Comparison of ENCODE assay signal across 20 cellular contexts in the genomic region with DNA sequence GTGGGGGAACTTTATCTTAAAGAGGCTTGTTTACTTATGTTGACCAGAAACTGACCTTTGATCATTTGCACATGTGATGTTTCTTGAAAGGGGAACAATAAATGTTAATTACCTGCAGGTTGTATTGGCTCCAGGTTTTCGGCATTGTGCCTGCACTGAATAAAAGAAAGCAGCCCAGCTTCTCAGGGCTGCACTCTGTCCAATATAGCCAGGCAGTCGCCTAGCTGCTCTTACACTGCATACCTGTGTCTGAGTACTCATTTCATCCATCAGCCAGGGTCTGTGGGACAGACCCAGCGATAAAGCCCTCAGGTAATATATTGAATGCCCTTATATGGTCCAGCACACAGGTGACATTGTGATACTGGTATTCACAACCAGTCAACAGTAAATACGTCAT. TPM values are rescaled to one million over a fixed set of nuclear protein-coding genes. Genes with fewer than 3 reads are reported as not detected.
A peak's percentile ranks its signal among the peaks of the same experiment; 100 is the strongest.
DNase-seq lines count a peak whose midpoint lies in the region; FAIRE-seq and TF ChIP-seq lines count a peak whose summit lies in the region.
"Had no signal": no experiment of that assay in that cellular context is flagged by ENCODE, and none has a peak within 500 bp of the region (broad histone marks: within the 10 kb centered on the region; RNA-seq: fewer than 3 reads in every experiment).

No MANE protein-coding gene starts in this region.

- no peak for TF ChIP-seq CTCF in HEK293 (tag by site-specific recombination; IDR thresholded peaks at IDR 0.05)

- H3K36me3 ChIP-seq in HEK293 (ENCODE audit: control insufficient read depth in 2 of 2, insufficient read depth in 1 of 2, low read length in 2 of 2) (no peaks in the 10 kb centered on the region), small intestine (ENCODE audit: control insufficient read depth in 2 of 2, insufficient read depth in 2 of 2, low read length in 2 of 2) (no peaks in the 10 kb centered on the region)
- H3K36me3 ChIP-seq: BLaER1 treated with 17β-estradiol and CSF1 and Interleukin-3, amounts not matched to agents 10 nM and 100 nM had no signal

- POLR2A ChIA-PET in HEK293 (lab: Yijun Ruan, JAX), result no interaction called here

- 57 to 69% (median 65%) methylated on average over 4 of the region's 4 CpGs for WGBS in small intestine, 3 donors

- H3K4me3 ChIP-seq in HEK293 (ENCODE audit: low read depth, low read length), result no peak overlapping the region
- no peak overlapping the region for H3K4me3 ChIP-seq in small intestine (ENCODE audit: low read depth in 1 of 2, low read length in 2 of 2)
- H3K4me3 ChIP-seq: A549; BLaER1 treated with 17β-estradiol and CSF1 and Interleukin-3, amounts not matched to agents 10 nM and 100 nM had no signal

- H3K27me3 ChIP-seq in small intestine (ENCODE audit: control insufficient read depth in 2 of 2, insufficient read depth in 2 of 2, low read length in 2 of 2), result no peaks in the 10 kb centered on the region
- H3K27me3 ChIP-seq: BLaER1 treated with 17β-estradiol and CSF1 and Interleukin-3, amounts not matched to agents 10 nM and 100 nM had no signal

- H3K9me3 ChIP-seq in HEK293 (ENCODE audit: control insufficient read depth, insufficient read depth, low read depth, low read length), result no peaks in the 10 kb centered on the region
- H3K9me3 ChIP-seq in small intestine (ENCODE audit: control insufficient read depth, low read depth), result peaks cover 1% of the 10 kb centered on the region

- CTCF ChIA-PET in HEK293 (lab: Yijun Ruan, JAX), result interaction anchor here (0.7 kb wide), 1 partner anchor 232 kb away, joined by 3 read pairs; no protein-coding TSS in a partner anchor

- no peak for FAIRE-seq in small intestine (lab: Jason Lieb, UNC)
- FAIRE-seq: A549, D721Med, G401.6, GM12891, GM18507 had no signal

- no peak overlapping the region for H3K27ac ChIP-seq in HEK293 (ENCODE audit: extremely low read depth, low read depth, low read length)
- no peak overlapping the region for H3K27ac ChIP-seq in small intestine (ENCODE audit: low read depth in 1 of 2, low read length in 1 of 2)
- H3K27ac ChIP-seq: 22Rv1; A549; BLaER1 treated with 17β-estradiol and CSF1 and Interleukin-3, amounts not matched to agents 10 nM and 100 nM; C4-2B had no signal

- DNase-seq in DMS53 (lab: John Stamatoyannopoulos, UW) (peak; percentile 33), DMS53 treated with DMSO at 0.1 percent for 48 hours (lab: John Stamatoyannopoulos, UW; ENCODE audit: unreplicated experiment) (no peak), small intestine (peak; percentile 45)
- no peak for DNase-seq in stimulated activated naive CD4-positive, alpha-beta T cell treated with Interleukin-2 at 50 U/mL for 16 hours (lab: John Stamatoyannopoulos, UW)
- DNase-seq: AML-193; Caco-2; Calu3; CD4-positive, alpha-beta T cell; CD8-positive, alpha-beta T cell; DMS79 treated with DMSO at 0.1 percent for 48 hours; GF-D8 had no signal

- H3K4me1 ChIP-seq in HEK293 (ENCODE audit: control insufficient read depth, insufficient read depth, low read length), result no peaks in the 10 kb centered on the region
- H3K4me1 ChIP-seq in small intestine (ENCODE audit: control insufficient read depth in 2 of 2, insufficient read depth in 1 of 2, low read depth in 1 of 2, low read length in 1 of 2), result no peaks in the 10 kb centered on the region
- H3K4me1 ChIP-seq: A549; BLaER1 treated with 17β-estradiol and CSF1 and Interleukin-3, amounts not matched to agents 10 nM and 100 nM; Caco-2 had no signal

TF ChIP-seq in HEK293, 187 proteins besides CTCF, POLR2A, EP300 and RAD21:
- TF ChIP-seq SETDB1 (IDR thresholded peaks at IDR 0.05; ENCODE audit: insufficient read length, low read length) (peak; percentile 39), GLIS2 (tag by site-specific recombination; IDR thresholded peaks at IDR 0.05) (no peak), SP7 (tag by site-specific recombination; IDR thresholded peaks at IDR 0.05) (no peak), TRIM28 (IDR thresholded peaks at IDR 0.05; ENCODE audit: borderline replicate concordance, low read length) (peak; percentile 94; the same call in 1 of the 2 replicates), ZNF155 (tag by site-specific recombination; IDR thresholded peaks at IDR 0.05) (no peak), GLI4 (tag by site-specific recombination; IDR thresholded peaks at IDR 0.05) (no peak), ZNF18 (tag by site-specific recombination; IDR thresholded peaks at IDR 0.05) (no peak)
- TF ChIP-seq, protein P1, sequence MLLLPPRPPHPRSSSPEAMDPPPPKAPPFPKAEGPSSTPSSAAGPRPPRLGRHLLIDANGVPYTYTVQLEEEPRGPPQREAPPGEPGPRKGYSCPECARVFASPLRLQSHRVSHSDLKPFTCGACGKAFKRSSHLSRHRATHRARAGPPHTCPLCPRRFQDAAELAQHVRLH (tag by site-specific recombination; IDR thresholded peaks at IDR 0.05), result no peak

RNA-seq across cellular contexts. Expression of gene ZNF726, which starts 8.9 kb away (rescaled TPM):
- polyA plus RNA-seq in small intestine, result 1 to 10 TPM in 1 of 3 donors, under 1 TPM in 1, not detected in 1; 0.42 to 1.3 TPM

Comparison
In these comparisons a context has a peak if more than half of its experiments do, and no peak if none do; other contexts are left out.
1. DNase-seq: peak in DMS53 (single experiment) and small intestine (single experiment); none in DMS53 treated with DMSO at 0.1 percent for 48 hours (single experiment) and stimulated activated naive CD4-positive, alpha-beta T cell treated with Interleukin-2 at 50 U/mL for 16 hours (single experiment).